17 cellular contexts compared by ENCODE assay signal in the genomic region with DNA sequence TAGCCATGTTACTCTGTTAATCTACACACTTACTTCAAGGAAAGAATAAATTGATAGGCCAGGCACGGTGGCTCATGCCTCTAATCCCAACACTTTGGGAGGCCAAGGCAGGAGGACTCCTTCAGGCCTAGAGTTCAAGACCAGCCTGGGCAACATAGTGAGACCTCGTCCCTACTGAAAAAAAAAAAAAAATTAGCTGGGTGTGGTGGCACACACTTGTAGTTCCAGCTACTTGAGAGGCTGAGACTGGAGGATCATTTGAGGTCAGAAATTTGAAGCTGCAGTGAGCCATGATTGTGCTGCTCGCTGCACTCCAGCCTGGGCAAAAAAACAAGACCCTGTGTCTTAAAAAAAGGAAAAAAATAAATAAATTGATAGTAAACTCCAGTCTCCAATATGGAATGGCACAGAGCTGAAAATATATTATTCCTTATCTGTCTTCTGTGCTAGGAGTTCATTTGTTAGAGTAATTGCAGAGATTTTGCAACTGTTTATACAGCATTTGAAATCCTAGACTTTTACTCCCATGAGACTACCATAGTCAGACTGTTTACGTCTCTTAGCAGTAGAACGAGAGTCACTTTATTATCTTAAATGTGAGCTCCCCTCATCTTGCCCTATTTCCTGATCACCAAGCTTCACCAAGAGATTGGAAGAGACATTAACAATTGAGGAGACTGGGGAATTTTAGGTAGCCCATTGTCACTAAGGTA. TPM values are rescaled to one million over a fixed set of nuclear protein-coding genes. Genes with fewer than 3 reads are reported as not detected.
DNase-seq lines count a peak whose midpoint lies in the region; ATAC-seq and TF ChIP-seq lines count a peak whose summit lies in the region.
"Had no signal": no experiment of that assay in that cellular context is flagged by ENCODE, and none has a peak within 500 bp of the region (broad histone marks: within the 10 kb centered on the region; RNA-seq: fewer than 3 reads in every experiment).

No MANE protein-coding gene starts in this region.

- no peaks in the 10 kb centered on the region for H3K4me1 ChIP-seq in right cardiac atrium (ENCODE audit: control insufficient read depth, insufficient read depth, low read length)

- ATAC-seq in right cardiac atrium (peak; percentile 58 to 60), HG02885 (IDR thresholded peaks at IDR 0.05; ENCODE audit: poor library complexity, unreplicated experiment) (no peak), HG03159 (IDR thresholded peaks at IDR 0.05; ENCODE audit: unreplicated experiment) (no peak)
- ATAC-seq in stimulated activated naive B cell treated with anti-CD40 and anti-IgM and Interleukin-4, amounts not matched to agents 10 μg/mL and 1 μg/mL and 100 μg/mL, for 72 hours (replicated peaks): no peak
- ATAC-seq: PC-3 had no signal

- H3K4me3 ChIP-seq in WI38 (ENCODE audit: low read depth, low read length): peak overlapping the region; percentile 29
- no peak overlapping the region for H3K4me3 ChIP-seq in right cardiac atrium (ENCODE audit: low read length)
- H3K4me3 ChIP-seq: lung, pancreas, suprapubic skin had no signal

- H3K27me3 Mint-ChIP-seq in stimulated activated naive B cell treated with anti-CD40 and anti-IgM and Interleukin-4, amounts not matched to agents 10 μg/mL and 1 μg/mL and 100 μg/mL, for 72 hours: no peaks in the 10 kb centered on the region
- H3K27me3 Mint-ChIP-seq: activated naive CD8-positive, alpha-beta T cell treated with anti-CD3 and anti-CD28 coated beads for 36 hours had no signal

- H3K4me3 Mint-ChIP-seq in stimulated activated naive B cell treated with anti-CD40 and anti-IgM and Interleukin-4, amounts not matched to agents 10 μg/mL and 1 μg/mL and 100 μg/mL, for 72 hours: no peak overlapping the region
- H3K4me3 Mint-ChIP-seq: activated naive CD8-positive, alpha-beta T cell treated with anti-CD3 and anti-CD28 coated beads for 36 hours had no signal

- H3K27ac ChIP-seq in right cardiac atrium (ENCODE audit: low read length): no peak overlapping the region
- H3K27ac ChIP-seq: 22Rv1, pancreas, suprapubic skin had no signal

- peak; percentile 42 for DNase-seq in DMS 273 (lab: John Stamatoyannopoulos, UW; ENCODE audit: unreplicated experiment)
- DNase-seq in DMS 273 treated with DMSO at 0.1 percent for 48 hours (lab: John Stamatoyannopoulos, UW): no peak
- no peak for DNase-seq in right cardiac atrium
- DNase-seq in stimulated activated naive B cell treated with anti-CD40 and anti-IgM and Interleukin-4, amounts not matched to agents 10 μg/mL and 1 μg/mL and 100 μg/mL, for 72 hours: no peak
- no peak for DNase-seq in NCI-H510A (lab: John Stamatoyannopoulos, UW)
- DNase-seq: activated naive CD8-positive, alpha-beta T cell treated with anti-CD3 and anti-CD28 coated beads for 36 hours; Karpas-422; NCI-H2029 treated with DMSO at 0.1 percent for 48 hours; pancreas; PC-3; stimulated activated CD4-positive, alpha-beta T cell treated with anti-CD3 and anti-CD28 coated beads, Interleukin-4, amount 100 ng/mL, for 4 hours had no signal

- intact Hi-C loops in right cardiac atrium (cut with DNase I): no loop called here

- no peaks in the 10 kb centered on the region for H3K9me3 ChIP-seq in right cardiac atrium (ENCODE audit: control insufficient read depth, low read length)
- H3K9me3 ChIP-seq: pancreas, suprapubic skin had no signal

- no peaks in the 10 kb centered on the region for H3K9me3 Mint-ChIP-seq in stimulated activated naive B cell treated with anti-CD40 and anti-IgM and Interleukin-4, amounts not matched to agents 10 μg/mL and 1 μg/mL and 100 μg/mL, for 72 hours
- H3K9me3 Mint-ChIP-seq: activated naive CD8-positive, alpha-beta T cell treated with anti-CD3 and anti-CD28 coated beads for 36 hours had no signal

- no peaks in the 10 kb centered on the region for H3K36me3 Mint-ChIP-seq in stimulated activated naive B cell treated with anti-CD40 and anti-IgM and Interleukin-4, amounts not matched to agents 10 μg/mL and 1 μg/mL and 100 μg/mL, for 72 hours

- H3K27ac Mint-ChIP-seq in stimulated activated naive B cell treated with anti-CD40 and anti-IgM and Interleukin-4, amounts not matched to agents 10 μg/mL and 1 μg/mL and 100 μg/mL, for 72 hours: peak overlapping the region; percentile 2
- H3K27ac Mint-ChIP-seq: activated naive CD8-positive, alpha-beta T cell treated with anti-CD3 and anti-CD28 coated beads for 36 hours had no signal

- 71% methylated on average over 5 of the region's 5 CpGs for WGBS in right cardiac atrium

- TF ChIP-seq CTCF in WI38 (IDR thresholded peaks at IDR 0.05; ENCODE audit: low read depth, low read length): no peak

- no peaks in the 10 kb centered on the region for H3K27me3 ChIP-seq in right cardiac atrium (ENCODE audit: control insufficient read depth, insufficient read depth)
- H3K27me3 ChIP-seq: pancreas, suprapubic skin had no signal

- peaks cover 15 to 36% of the 10 kb centered on the region in 2 donors for H3K4me1 Mint-ChIP-seq in stimulated activated naive B cell treated with anti-CD40 and anti-IgM and Interleukin-4, amounts not matched to agents 10 μg/mL and 1 μg/mL and 100 μg/mL, for 72 hours

RNA-seq across cellular contexts. Expression of gene TMEM131L, which starts 18.8 kb away (rescaled TPM):
- total RNA-seq in right cardiac atrium: 10 to 100 TPM in 3 of 4 donors, 1 to 10 TPM in 1; 9.0 to 13.3 (median 11.3) TPM
- 4.6 TPM for polyA plus RNA-seq in right cardiac atrium

Comparison
In these comparisons a context has a peak if more than half of its experiments do, and no peak if none do; other contexts are left out.
1. ATAC-seq: peak in right cardiac atrium (2 of 2); none in stimulated activated naive B cell treated with anti-CD40 and anti-IgM and Interleukin-4, amounts not matched to agents 10 μg/mL and 1 μg/mL and 100 μg/mL, for 72 hours (0 of 2), HG02885 (single experiment) and HG03159 (single experiment).